Comparison of ENCODE assay signal across 19 cellular contexts in the genomic region with DNA sequence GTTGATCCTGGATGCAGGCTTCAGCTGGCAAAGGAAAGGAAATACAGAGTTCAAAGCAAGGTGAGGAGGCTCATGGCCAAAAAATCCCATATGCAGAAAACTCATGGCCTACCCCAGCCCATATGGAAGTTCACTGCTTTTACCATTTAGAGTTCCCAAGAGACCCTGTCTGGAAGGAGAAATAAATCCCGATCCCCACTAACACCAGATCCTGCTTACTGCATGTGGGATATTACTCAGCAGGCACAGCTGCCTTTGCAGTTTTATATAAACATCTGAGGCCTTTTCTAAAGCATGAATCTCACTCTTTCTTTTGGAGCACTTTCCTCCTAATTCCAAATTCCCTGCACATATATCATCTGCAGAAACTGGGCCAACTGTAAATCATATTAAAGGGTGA.
"Had no signal": no experiment of that assay in that cellular context is flagged by ENCODE, and none has a peak within 500 bp of the region (broad histone marks: within the 10 kb centered on the region; RNA-seq: fewer than 3 reads in every experiment).

No MANE protein-coding gene starts in this region.

- H3K4me1 ChIP-seq: gastroesophageal sphincter, left ventricle myocardium inferior, prostate gland, stomach had no signal

- H3K9me3 Mint-ChIP-seq: brain, nephron progenitor cell had no signal

- H3K36me3 Mint-ChIP-seq: activated naive CD8-positive, alpha-beta T cell treated with anti-CD3 and anti-CD28 coated beads, Interleukin-2, amount 10 ng/mL, durations not matched to agents 7 days and 5 days; brain had no signal

- H3K27ac ChIP-seq: gastroesophageal sphincter, left ventricle myocardium inferior, prostate gland, stomach, thoracic aorta had no signal

- H3K27ac Mint-ChIP-seq: activated CD4-positive, alpha-beta T cell treated with anti-CD3 and anti-CD28 coated beads, Interleukin-2, amount 10 ng/mL, durations not matched to agents 24 days and 14 days; activated naive CD8-positive, alpha-beta T cell treated with anti-CD3 and anti-CD28 coated beads, Interleukin-2, amount 10 ng/mL, durations not matched to agents 7 days and 5 days; activated T-cell treated with anti-CD3 and anti-CD28 coated beads, Interleukin-2, amount 50 U/mL, for 72 hours; memory B cell; nephron progenitor cell had no signal

- H3K4me3 ChIP-seq: gastroesophageal sphincter, left ventricle myocardium inferior, prostate gland, stomach, thoracic aorta had no signal

- ATAC-seq: activated T-cell treated with anti-CD3 and anti-CD28 coated beads, Interleukin-2, amount 50 U/mL, for 72 hours; gastroesophageal sphincter; right cardiac atrium had no signal

- H3K4me1 Mint-ChIP-seq: activated CD4-positive, alpha-beta T cell treated with anti-CD3 and anti-CD28 coated beads, Interleukin-2, amount 10 ng/mL, durations not matched to agents 24 days and 14 days; activated naive CD8-positive, alpha-beta T cell treated with anti-CD3 and anti-CD28 coated beads, Interleukin-2, amount 10 ng/mL, durations not matched to agents 7 days and 5 days; central memory CD8-positive, alpha-beta T cell; memory B cell had no signal

- H3K36me3 ChIP-seq: gastroesophageal sphincter, left ventricle myocardium inferior, prostate gland, stomach, thoracic aorta had no signal

- H3K9me3 ChIP-seq: gastroesophageal sphincter, left ventricle myocardium inferior, prostate gland, stomach, thoracic aorta had no signal

- H3K27me3 ChIP-seq: gastroesophageal sphincter, stomach had no signal

- H3K27me3 Mint-ChIP-seq: activated CD4-positive, alpha-beta T cell treated with anti-CD3 and anti-CD28 coated beads, Interleukin-2, amount 10 ng/mL, durations not matched to agents 24 days and 14 days; activated naive CD8-positive, alpha-beta T cell treated with anti-CD3 and anti-CD28 coated beads, Interleukin-2, amount 10 ng/mL, durations not matched to agents 7 days and 5 days; brain; central memory CD8-positive, alpha-beta T cell; memory B cell had no signal

- H3K4me3 Mint-ChIP-seq: activated CD4-positive, alpha-beta T cell treated with anti-CD3 and anti-CD28 coated beads, Interleukin-2, amount 10 ng/mL, durations not matched to agents 24 days and 14 days; activated naive CD8-positive, alpha-beta T cell treated with anti-CD3 and anti-CD28 coated beads, Interleukin-2, amount 10 ng/mL, durations not matched to agents 7 days and 5 days; activated T-cell treated with anti-CD3 and anti-CD28 coated beads, Interleukin-2, amount 50 U/mL, for 72 hours; brain; central memory CD8-positive, alpha-beta T cell; memory B cell; nephron progenitor cell had no signal

- DNase-seq: activated CD4-positive, alpha-beta T cell treated with anti-CD3 and anti-CD28 coated beads, Interleukin-2, amount 10 ng/mL, durations not matched to agents 24 days and 14 days; activated CD4-positive, CD25-positive, alpha-beta regulatory T cell; activated CD8-positive, alpha-beta memory T cell treated with anti-CD3 and anti-CD28 coated beads, Interleukin-2, amount 50 U/mL, for 48 hours; activated gamma-delta T cell treated with Interleukin-2 at 50 U/mL for 16 hours; activated naive CD8-positive, alpha-beta T cell treated with anti-CD3 and anti-CD28 coated beads, Interleukin-2, amount 10 ng/mL, durations not matched to agents 7 days and 5 days; activated T-cell treated with anti-CD3 and anti-CD28 coated beads, Interleukin-2, amount 50 U/mL, for 72 hours; cortex of kidney; effector CD8-positive, alpha-beta T cell; left ventricle myocardium inferior; nephron progenitor cell; right cardiac atrium; stimulated activated CD4-positive, alpha-beta T cell treated with anti-CD3 and anti-CD28 coated beads, Interleukin-1b, Interleukin-23, amount 100 ng/mL, for 48 hours; stomach had no signal
